Comparison of ENCODE assay signal across 13 cellular contexts in the genomic region with DNA sequence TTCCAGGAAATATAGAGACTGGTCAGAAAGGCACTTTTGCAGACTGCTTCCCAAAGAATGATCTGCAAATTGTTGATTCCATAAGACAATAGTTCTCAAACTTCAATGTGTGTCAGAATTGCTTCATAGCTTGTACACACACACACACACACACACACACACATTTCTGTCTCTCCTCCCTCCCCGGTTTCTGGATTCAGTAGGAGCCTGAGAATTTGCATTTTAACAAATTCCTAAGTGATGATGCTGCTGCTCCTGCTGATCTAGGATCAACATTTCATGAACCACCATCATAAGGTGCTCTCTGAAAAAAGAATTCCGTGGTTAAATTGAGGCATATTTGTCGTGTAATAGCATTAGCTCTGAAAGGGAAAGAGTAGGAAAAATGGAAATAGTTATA. TPM values are rescaled to one million over a fixed set of nuclear protein-coding genes. Genes with fewer than 3 reads are reported as not detected.
DNase-seq lines count a peak whose midpoint lies in the region; ATAC-seq and TF ChIP-seq lines count a peak whose summit lies in the region.
"Had no signal": no experiment of that assay in that cellular context is flagged by ENCODE, and none has a peak within 500 bp of the region (broad histone marks: within the 10 kb centered on the region; RNA-seq: fewer than 3 reads in every experiment).

No MANE protein-coding gene starts in this region.

- H3K27me3 Mint-ChIP-seq in stimulated activated naive B cell treated with anti-CD40 and anti-IgM and Interleukin-4, amounts not matched to agents 10 μg/mL and 1 μg/mL and 100 μg/mL, for 72 hours, result peaks cover 0 to 14% of the 10 kb centered on the region in 2 donors
- peaks cover 2% of the 10 kb centered on the region for H3K27me3 Mint-ChIP-seq in activated T-cell treated with anti-CD3 and anti-CD28 coated beads, Interleukin-2, amount 50 U/mL, for 4 hours (ENCODE audit: low read depth)

- no peak overlapping the region for H3K4me3 ChIP-seq in cardiac fibroblast (replicated peaks in 1 of 2; ENCODE audit: low read depth in 2 of 2, low read length in 2 of 2)

- TF ChIP-seq CTCF in cardiac fibroblast (IDR thresholded peaks at IDR 0.05; ENCODE audit: low read depth, low read length), result no peak

- H3K4me1 Mint-ChIP-seq in stimulated activated naive B cell treated with anti-CD40 and anti-IgM and Interleukin-4, amounts not matched to agents 10 μg/mL and 1 μg/mL and 100 μg/mL, for 72 hours, result no peaks in the 10 kb centered on the region
- no peaks in the 10 kb centered on the region for H3K4me1 Mint-ChIP-seq in activated T-cell treated with anti-CD3 and anti-CD28 coated beads, Interleukin-2, amount 50 U/mL, for 4 hours (ENCODE audit: low read depth)
- H3K4me1 Mint-ChIP-seq: activated T-helper 17 cell treated with anti-CD3 and anti-CD28 coated beads, Interleukin-2, amount 50 U/mL, for 72 hours; CD8-positive, alpha-beta memory T cell had no signal

- no peak overlapping the region for H3K4me3 Mint-ChIP-seq in stimulated activated naive B cell treated with anti-CD40 and anti-IgM and Interleukin-4, amounts not matched to agents 10 μg/mL and 1 μg/mL and 100 μg/mL, for 72 hours
- no peak overlapping the region for H3K4me3 Mint-ChIP-seq in activated T-cell treated with anti-CD3 and anti-CD28 coated beads, Interleukin-2, amount 50 U/mL, for 4 hours
- H3K4me3 Mint-ChIP-seq: activated T-helper 17 cell treated with anti-CD3 and anti-CD28 coated beads, Interleukin-2, amount 50 U/mL, for 72 hours; CD8-positive, alpha-beta memory T cell; nephron progenitor cell had no signal

- H3K36me3 Mint-ChIP-seq in stimulated activated naive B cell treated with anti-CD40 and anti-IgM and Interleukin-4, amounts not matched to agents 10 μg/mL and 1 μg/mL and 100 μg/mL, for 72 hours, result no peaks in the 10 kb centered on the region
- no peaks in the 10 kb centered on the region for H3K36me3 Mint-ChIP-seq in activated T-cell treated with anti-CD3 and anti-CD28 coated beads, Interleukin-2, amount 50 U/mL, for 4 hours (ENCODE audit: insufficient read depth)
- H3K36me3 Mint-ChIP-seq: CD8-positive, alpha-beta memory T cell had no signal

- DNase-seq in COLO829 (ENCODE audit: low spot score) (peak; percentile 37), M059J (ENCODE audit: low read depth) (peak; percentile 80), cardiac fibroblast (ENCODE audit: low read depth in 2 of 2) (peak; percentile 73 to 81), kidney glomerular epithelial cell (lab: John Stamatoyannopoulos, UW) (peak; percentile 84), SK-N-DZ (ENCODE audit: low spot score) (no peak), NCI-H2107 treated with DMSO at 0.1 percent for 48 hours (lab: John Stamatoyannopoulos, UW; ENCODE audit: unreplicated experiment) (no peak)
- DNase-seq in stimulated activated naive B cell treated with anti-CD40 and anti-IgM and Interleukin-4, amounts not matched to agents 10 μg/mL and 1 μg/mL and 100 μg/mL, for 72 hours, result no peak
- DNase-seq in activated T-cell treated with anti-CD3 and anti-CD28 coated beads, Interleukin-2, amount 50 U/mL, for 4 hours, result no peak
- DNase-seq: CD8-positive, alpha-beta memory T cell; nephron progenitor cell; NK-92 treated with Interleukin-12 subunit alpha and Interleukin-12 subunit beta, amount 100 ng/mL, for 24 hours; stimulated activated CD4-positive, alpha-beta T cell treated with anti-CD3 and anti-CD28 coated beads, Interleukin-2, amount 100 ng/mL, for 24 hours had no signal

- no peaks in the 10 kb centered on the region for H3K9me3 Mint-ChIP-seq in stimulated activated naive B cell treated with anti-CD40 and anti-IgM and Interleukin-4, amounts not matched to agents 10 μg/mL and 1 μg/mL and 100 μg/mL, for 72 hours
- H3K9me3 Mint-ChIP-seq in activated T-cell treated with anti-CD3 and anti-CD28 coated beads, Interleukin-2, amount 50 U/mL, for 4 hours, result no peaks in the 10 kb centered on the region
- H3K9me3 Mint-ChIP-seq: activated T-helper 17 cell treated with anti-CD3 and anti-CD28 coated beads, Interleukin-2, amount 50 U/mL, for 72 hours; CD8-positive, alpha-beta memory T cell; nephron progenitor cell had no signal

- no peak for ATAC-seq in stimulated activated naive B cell treated with anti-CD40 and anti-IgM and Interleukin-4, amounts not matched to agents 10 μg/mL and 1 μg/mL and 100 μg/mL, for 72 hours (replicated peaks)
- ATAC-seq in activated T-cell treated with anti-CD3 and anti-CD28 coated beads, Interleukin-2, amount 50 U/mL, for 4 hours, result no peak
- ATAC-seq: activated T-helper 17 cell treated with anti-CD3 and anti-CD28 coated beads, Interleukin-2, amount 50 U/mL, for 72 hours had no signal

- no peak overlapping the region for H3K27ac Mint-ChIP-seq in stimulated activated naive B cell treated with anti-CD40 and anti-IgM and Interleukin-4, amounts not matched to agents 10 μg/mL and 1 μg/mL and 100 μg/mL, for 72 hours
- H3K27ac Mint-ChIP-seq: activated T-helper 17 cell treated with anti-CD3 and anti-CD28 coated beads, Interleukin-2, amount 50 U/mL, for 72 hours; CD8-positive, alpha-beta memory T cell; nephron progenitor cell had no signal

RNA-seq across cellular contexts. Expression of gene FZD4, which starts 35.3 kb away (rescaled TPM):
- 4.4 and 6.8 TPM in 2 replicates for total RNA-seq in M059J (2014; rRNA removed; shearing (Covaris generic))
- polyA plus RNA-seq in SK-N-DZ (2014; cell fraction: cytosol; rRNA removed), result 3.6 and 5.8 TPM in 2 replicates
- 2.8 and 3.4 TPM in 2 replicates for polyA plus RNA-seq in SK-N-DZ (2014; cell fraction: nucleus; rRNA removed)
- total RNA-seq in activated T-cell treated with anti-CD3 and anti-CD28 coated beads, Interleukin-2, amount 50 U/mL, for 4 hours, result under 1 TPM; 0.05 to 0.11 (median 0.08) TPM
- polyA plus RNA-seq: CD8-positive, alpha-beta memory T cell had no signal

RNA-seq across cellular contexts. Expression of gene TMEM135, which starts 47.2 kb away (rescaled TPM):
- total RNA-seq in M059J (2014; rRNA removed; shearing (Covaris generic)), result 12.8 and 20.0 TPM in 2 replicates
- polyA plus RNA-seq in SK-N-DZ (2014; cell fraction: cytosol; rRNA removed), result 20.2 and 23.7 TPM in 2 replicates
- 17.1 and 19.1 TPM in 2 replicates for polyA plus RNA-seq in SK-N-DZ (2014; cell fraction: nucleus; rRNA removed)
- total RNA-seq in activated T-cell treated with anti-CD3 and anti-CD28 coated beads, Interleukin-2, amount 50 U/mL, for 4 hours, result 10 to 100 TPM in 2 of 3 donors, 1 to 10 TPM in 1; 9.6 to 17.9 (median 11.7) TPM

Comparison
In these comparisons a context has a peak if more than half of its experiments do, and no peak if none do; other contexts are left out.
1. DNase-seq: peak in COLO829 (single experiment), M059J (single experiment), cardiac fibroblast (2 of 2) and kidney glomerular epithelial cell (single experiment); none in SK-N-DZ (single experiment), stimulated activated naive B cell treated with anti-CD40 and anti-IgM and Interleukin-4, amounts not matched to agents 10 μg/mL and 1 μg/mL and 100 μg/mL, for 72 hours (single experiment), activated T-cell treated with anti-CD3 and anti-CD28 coated beads, Interleukin-2, amount 50 U/mL, for 4 hours (single experiment) and NCI-H2107 treated with DMSO at 0.1 percent for 48 hours (single experiment).